Comparison of ENCODE assay signal across 10 cellular contexts in the genomic region with DNA sequence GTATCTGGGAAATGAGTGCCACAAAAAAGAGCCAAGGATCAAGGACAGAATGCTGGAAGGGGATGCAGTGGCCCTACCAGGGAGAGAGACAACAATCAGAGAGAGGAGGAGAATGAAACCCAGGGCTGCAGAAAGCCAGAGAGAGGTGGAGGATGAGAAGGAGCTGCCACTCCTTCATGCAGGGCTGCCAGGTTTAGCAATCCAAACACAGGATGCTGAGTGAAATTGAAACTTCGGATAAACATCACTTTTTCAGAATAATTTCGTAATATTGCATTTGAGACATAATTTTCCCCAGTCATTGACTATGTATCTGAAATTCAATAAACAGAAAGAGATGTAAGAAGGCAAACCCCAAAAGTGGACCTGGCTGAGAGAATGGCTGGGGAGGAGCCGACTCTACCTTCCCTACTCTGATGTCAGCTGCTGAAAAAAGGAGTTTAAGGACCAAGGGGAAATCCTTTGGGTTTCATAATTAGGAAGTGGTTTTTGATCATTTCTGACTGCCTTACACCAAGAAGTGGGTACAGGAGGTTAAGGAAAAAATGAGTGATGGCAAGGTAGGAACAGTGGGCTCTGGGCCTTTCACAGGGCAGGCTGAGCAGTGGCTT. TPM values are rescaled to one million over a fixed set of nuclear protein-coding genes. Genes with fewer than 3 reads are reported as not detected.
A peak's percentile ranks its signal among the peaks of the same experiment; 100 is the strongest.
DNase-seq lines count a peak whose midpoint lies in the region; ATAC-seq and TF ChIP-seq lines count a peak whose summit lies in the region.
"Had no signal": no experiment of that assay in that cellular context is flagged by ENCODE, and none has a peak within 500 bp of the region (broad histone marks: within the 10 kb centered on the region; RNA-seq: fewer than 3 reads in every experiment).

No MANE protein-coding gene starts in this region.

- POLR2A ChIA-PET in activated CD4-positive, alpha-beta T cell treated with anti-CD3 and anti-CD28 coated beads for 36 hours (lab: Charles Lee), result no interaction called here

- H3K9me3 Mint-ChIP-seq in activated CD4-positive, alpha-beta T cell treated with anti-CD3 and anti-CD28 coated beads for 36 hours (ENCODE audit: low read depth), result no peaks in the 10 kb centered on the region
- H3K9me3 Mint-ChIP-seq in neural progenitor cell, result no peaks in the 10 kb centered on the region

- H4K20me1 ChIP-seq in neural progenitor cell (ENCODE audit: low read depth), result no peaks in the 10 kb centered on the region

- no peaks in the 10 kb centered on the region for H3K4me1 ChIP-seq in neural progenitor cell

- H3K79me2 ChIP-seq in neural progenitor cell (ENCODE audit: low read depth), result no peaks in the 10 kb centered on the region

- peak; percentile 88 for ATAC-seq in activated CD4-positive, alpha-beta T cell treated with anti-CD3 and anti-CD28 coated beads for 36 hours
- peak; percentile 58 for ATAC-seq in HG02759 (IDR thresholded peaks at IDR 0.05; ENCODE audit: unreplicated experiment)
- ATAC-seq: K562 had no signal

- H3K27me3 ChIP-seq in neural progenitor cell (no peaks in the 10 kb centered on the region), WERI-Rb-1 (ENCODE audit: insufficient read depth, low read depth, severe bottlenecking) (no peaks in the 10 kb centered on the region)

- H3K27me3 Mint-ChIP-seq in activated CD4-positive, alpha-beta T cell treated with anti-CD3 and anti-CD28 coated beads for 36 hours, result no peaks in the 10 kb centered on the region
- peaks cover 4% of the 10 kb centered on the region for H3K27me3 Mint-ChIP-seq in neural progenitor cell (ENCODE audit: insufficient read depth, low read depth)

- no peaks in the 10 kb centered on the region for H3K9me3 ChIP-seq in neural progenitor cell (ENCODE audit: low read depth)
- no peaks in the 10 kb centered on the region for H3K9me3 ChIP-seq in WERI-Rb-1 (ENCODE audit: severe bottlenecking)

- H3K36me3 Mint-ChIP-seq in activated CD4-positive, alpha-beta T cell treated with anti-CD3 and anti-CD28 coated beads for 36 hours (ENCODE audit: low read depth), result peaks cover 2% of the 10 kb centered on the region
- no peaks in the 10 kb centered on the region for H3K36me3 Mint-ChIP-seq in neural progenitor cell

- DNase-seq in activated CD4-positive, alpha-beta T cell treated with anti-CD3 and anti-CD28 coated beads for 36 hours, result peak; percentile 19
- DNase-seq in activated CD4-positive, alpha-beta T cell treated with anti-CD3 and anti-CD28 coated beads, Interleukin-2, amount 50 U/mL, for 1 hour, result no peak
- peak; percentile 93 for DNase-seq in SIG-M5 (lab: John Stamatoyannopoulos, UW)
- DNase-seq in neural progenitor cell (ENCODE audit: low spot score), result no peak
- DNase-seq in amniotic stem cell (lab: John Stamatoyannopoulos, UW), result no peak
- no peak for DNase-seq in NCI-H2029 (lab: John Stamatoyannopoulos, UW)
- DNase-seq in WERI-Rb-1, result no peak
- DNase-seq: GOT3 had no signal

- H3F3A ChIP-seq in neural progenitor cell (ENCODE audit: low read depth), result no peaks in the 10 kb centered on the region

- H3K4me1 Mint-ChIP-seq in activated CD4-positive, alpha-beta T cell treated with anti-CD3 and anti-CD28 coated beads for 36 hours, result peaks cover 18% of the 10 kb centered on the region
- peaks cover under 1% of the 10 kb centered on the region for H3K4me1 Mint-ChIP-seq in neural progenitor cell

- H3K36me3 ChIP-seq in neural progenitor cell (no peaks in the 10 kb centered on the region), WERI-Rb-1 (no peaks in the 10 kb centered on the region)

- H3K4me3 ChIP-seq in neural progenitor cell (no peak overlapping the region), WERI-Rb-1 (ENCODE audit: low read depth, low read length) (no peak overlapping the region)
- H3K4me3 ChIP-seq: K562 had no signal

- TF ChIP-seq CTCF in neural progenitor cell (IDR thresholded peaks at IDR 0.05) (no peak), WERI-Rb-1 (IDR thresholded peaks at IDR 0.05; ENCODE audit: low read depth, low read length) (no peak)

- intact Hi-C loops in activated CD4-positive, alpha-beta T cell treated with anti-CD3 and anti-CD28 coated beads for 36 hours (cut with DNase I, micrococcal nuclease), result loop anchor here (1.0 to 2.0 kb wide), 3 partner anchors 11 to 34 kb away; partner anchors contain the start of gene SLC9A9 (in 1 of the 2)

- peak overlapping the region; percentile 52 for H2AFZ ChIP-seq in neural progenitor cell (replicated peaks)

- no peak overlapping the region for H3K9ac ChIP-seq in neural progenitor cell

- H3K27ac ChIP-seq in neural progenitor cell (no peak overlapping the region), WERI-Rb-1 (no peak overlapping the region)

- H3K4me2 ChIP-seq in neural progenitor cell, result no peak overlapping the region

- CTCF ChIA-PET in activated CD4-positive, alpha-beta T cell treated with anti-CD3 and anti-CD28 coated beads for 36 hours (lab: Charles Lee), result no interaction called here

- H3K27ac Mint-ChIP-seq in activated CD4-positive, alpha-beta T cell treated with anti-CD3 and anti-CD28 coated beads for 36 hours, result peak overlapping the region; percentile 81
- no peak overlapping the region for H3K27ac Mint-ChIP-seq in neural progenitor cell

- no peak overlapping the region for H3K4me3 Mint-ChIP-seq in activated CD4-positive, alpha-beta T cell treated with anti-CD3 and anti-CD28 coated beads for 36 hours
- H3K4me3 Mint-ChIP-seq in neural progenitor cell, result no peak overlapping the region

RNA-seq across cellular contexts. Expression of gene SLC9A9, which starts 33.8 kb away (rescaled TPM):
- 1 to 10 TPM; 1.4 to 1.6 TPM for total RNA-seq in activated CD4-positive, alpha-beta T cell treated with anti-CD3 and anti-CD28 coated beads for 36 hours
- 0.22 and 0.50 TPM in 2 replicates for total RNA-seq in neural progenitor cell (ENCODE audit: low replicate concordance)

Comparison
In these comparisons a context has a peak if more than half of its experiments do, and no peak if none do; other contexts are left out.
1. DNase-seq: peak in activated CD4-positive, alpha-beta T cell treated with anti-CD3 and anti-CD28 coated beads for 36 hours (single experiment) and SIG-M5 (single experiment); none in activated CD4-positive, alpha-beta T cell treated with anti-CD3 and anti-CD28 coated beads, Interleukin-2, amount 50 U/mL, for 1 hour (single experiment), neural progenitor cell (single experiment), amniotic stem cell (single experiment), NCI-H2029 (single experiment) and WERI-Rb-1 (single experiment).